10 cellular contexts compared by ENCODE assay signal in the genomic region with DNA sequence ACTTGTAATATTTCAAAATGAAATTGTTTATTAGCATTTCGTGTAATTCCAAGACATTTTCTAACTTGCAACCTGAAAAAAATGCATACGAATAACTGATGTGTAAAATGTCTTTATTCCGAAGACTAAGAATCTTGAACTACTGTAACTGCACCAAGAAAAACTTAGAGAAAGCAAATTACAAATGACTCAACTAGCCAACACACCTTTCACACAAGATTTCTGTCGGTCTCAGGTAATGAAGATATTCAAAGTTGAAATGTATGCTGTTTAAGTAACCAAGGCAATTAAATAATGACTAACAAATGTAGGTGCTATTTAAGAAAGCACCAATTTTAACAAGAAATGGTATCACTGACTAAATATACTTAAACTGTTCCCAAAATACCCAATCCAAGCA. TPM values are rescaled to one million over a fixed set of nuclear protein-coding genes. Genes with fewer than 3 reads are reported as not detected.
DNase-seq lines count a peak whose midpoint lies in the region; ATAC-seq and TF ChIP-seq lines count a peak whose summit lies in the region.
"Had no signal": no experiment of that assay in that cellular context is flagged by ENCODE, and none has a peak within 500 bp of the region (broad histone marks: within the 10 kb centered on the region; RNA-seq: fewer than 3 reads in every experiment).

No MANE protein-coding gene starts in this region.

- H3K27me3 Mint-ChIP-seq in CD4-positive, CD25-positive, alpha-beta regulatory T cell = no peaks in the 10 kb centered on the region
- H3K27me3 Mint-ChIP-seq in activated naive CD8-positive, alpha-beta T cell treated with anti-CD3 and anti-CD28 coated beads, Interleukin-2, amount 10 ng/mL, durations not matched to agents 7 days and 5 days = no peaks in the 10 kb centered on the region

- no peak for DNase-seq in CD4-positive, CD25-positive, alpha-beta regulatory T cell
- DNase-seq in HFF-Myc (ENCODE audit: extremely low read depth, low read depth) (no peak), Kasumi-1 (lab: John Stamatoyannopoulos, UW) (no peak), HuH-7.5 (ENCODE audit: low spot score) (no peak), left ventricle myocardium superior (no peak)
- DNase-seq in activated naive CD8-positive, alpha-beta T cell treated with anti-CD3 and anti-CD28 coated beads, Interleukin-2, amount 10 ng/mL, durations not matched to agents 7 days and 5 days = no peak
- DNase-seq: activated gamma-delta T cell, left ventricle myocardium inferior had no signal

- no peak overlapping the region for H3K27ac ChIP-seq in CD4-positive, CD25-positive, alpha-beta regulatory T cell (ENCODE audit: insufficient read depth, low read length, poor library complexity, severe bottlenecking)
- peak overlapping the region; percentile 86 to 91 for H3K27ac ChIP-seq in mucosa of rectum (ENCODE audit: low read depth in 2 of 2, low read length in 2 of 2)
- H3K27ac ChIP-seq: left ventricle myocardium inferior had no signal

- POLR2A ChIA-PET in activated naive CD8-positive, alpha-beta T cell treated with anti-CD3 and anti-CD28 coated beads, Interleukin-2, amount 10 ng/mL, durations not matched to agents 7 days and 5 days (lab: Charles Lee) = interaction anchor here (0.6 kb wide), 1 partner anchor 116 kb away, joined by 4 read pairs; no protein-coding TSS in a partner anchor

- peak overlapping the region in 1 of 3 donors; percentile 94 for H3K27ac Mint-ChIP-seq in CD4-positive, CD25-positive, alpha-beta regulatory T cell
- H3K27ac Mint-ChIP-seq in activated naive CD8-positive, alpha-beta T cell treated with anti-CD3 and anti-CD28 coated beads, Interleukin-2, amount 10 ng/mL, durations not matched to agents 7 days and 5 days = no peak overlapping the region

- H3K4me3 ChIP-seq in CD4-positive, CD25-positive, alpha-beta regulatory T cell (ENCODE audit: low read depth, low read length) = peak overlapping the region; percentile 89
- H3K4me3 ChIP-seq in HFF-Myc (replicated peaks; ENCODE audit: low read depth, low read length) = peak overlapping the region; percentile 92; the same call in 1 of the 2 replicates
- H3K4me3 ChIP-seq in mucosa of rectum (ENCODE audit: low read length in 2 of 2) = peak overlapping the region; percentile 87 to 94

- H3K36me3 ChIP-seq in CD4-positive, CD25-positive, alpha-beta regulatory T cell (ENCODE audit: control insufficient read depth, insufficient read depth, low read length) = no peaks in the 10 kb centered on the region
- H3K36me3 ChIP-seq in mucosa of rectum (ENCODE audit: control insufficient read depth in 2 of 2, insufficient read depth in 2 of 2, low read length in 2 of 2) = no peaks in the 10 kb centered on the region
- H3K36me3 ChIP-seq: left ventricle myocardium inferior had no signal

- H3K36me3 Mint-ChIP-seq in CD4-positive, CD25-positive, alpha-beta regulatory T cell = no peaks in the 10 kb centered on the region
- peaks cover 14% of the 10 kb centered on the region for H3K36me3 Mint-ChIP-seq in activated naive CD8-positive, alpha-beta T cell treated with anti-CD3 and anti-CD28 coated beads, Interleukin-2, amount 10 ng/mL, durations not matched to agents 7 days and 5 days

- peaks cover 41% of the 10 kb centered on the region for H3K4me1 ChIP-seq in CD4-positive, CD25-positive, alpha-beta regulatory T cell (ENCODE audit: control insufficient read depth, insufficient read depth, low read length, poor library complexity, severe bottlenecking)
- H3K4me1 ChIP-seq in mucosa of rectum (ENCODE audit: control insufficient read depth in 2 of 2, insufficient read depth in 2 of 2, low read length in 2 of 2) = peaks cover 29 to 36% of the 10 kb centered on the region in 2 donors

- peaks cover 0 to under 1% (median 0%) of the 10 kb centered on the region in 7 donors for H3K9me3 Mint-ChIP-seq in CD4-positive, CD25-positive, alpha-beta regulatory T cell
- no peaks in the 10 kb centered on the region for H3K9me3 Mint-ChIP-seq in activated naive CD8-positive, alpha-beta T cell treated with anti-CD3 and anti-CD28 coated beads, Interleukin-2, amount 10 ng/mL, durations not matched to agents 7 days and 5 days

- ATAC-seq in CD4-positive, CD25-positive, alpha-beta regulatory T cell (ENCODE audit: low read depth in 2 of 2) = no peak
- no peak for ATAC-seq in activated naive CD8-positive, alpha-beta T cell treated with anti-CD3 and anti-CD28 coated beads, Interleukin-2, amount 10 ng/mL, durations not matched to agents 7 days and 5 days (ENCODE audit: low read depth)
- ATAC-seq in HG02884 (IDR thresholded peaks at IDR 0.05; ENCODE audit: unreplicated experiment) = no peak
- no peak for ATAC-seq in left ventricle myocardium superior

- intact Hi-C loops in left ventricle myocardium superior (cut with micrococcal nuclease) = no loop called here

- H3K4me3 Mint-ChIP-seq in CD4-positive, CD25-positive, alpha-beta regulatory T cell = peak overlapping the region; percentile 96 to 100 (median 97)
- peak overlapping the region; percentile 98 for H3K4me3 Mint-ChIP-seq in activated naive CD8-positive, alpha-beta T cell treated with anti-CD3 and anti-CD28 coated beads, Interleukin-2, amount 10 ng/mL, durations not matched to agents 7 days and 5 days

- H3K9ac ChIP-seq in mucosa of rectum (ENCODE audit: low read depth in 1 of 2, low read length in 2 of 2) = peak overlapping the region in 1 of 2 donors; percentile 93

- no peaks in the 10 kb centered on the region for H3K9me3 ChIP-seq in CD4-positive, CD25-positive, alpha-beta regulatory T cell (ENCODE audit: control insufficient read depth in 2 of 2, low read length in 2 of 2)
- no peaks in the 10 kb centered on the region for H3K9me3 ChIP-seq in mucosa of rectum (ENCODE audit: control insufficient read depth in 2 of 2, low read length in 2 of 2)
- H3K9me3 ChIP-seq: left ventricle myocardium inferior had no signal

- TF ChIP-seq CTCF in HFF-Myc (IDR thresholded peaks at IDR 0.05; ENCODE audit: low read depth, low read length, missing control alignments) = no peak

- no peaks in the 10 kb centered on the region for H3K27me3 ChIP-seq in CD4-positive, CD25-positive, alpha-beta regulatory T cell (ENCODE audit: control insufficient read depth, insufficient read depth, low read length)
- no peaks in the 10 kb centered on the region for H3K27me3 ChIP-seq in mucosa of rectum (ENCODE audit: control insufficient read depth in 2 of 2, insufficient read depth in 2 of 2, low read length in 2 of 2)

- H3K4me1 Mint-ChIP-seq in CD4-positive, CD25-positive, alpha-beta regulatory T cell = peaks cover 18 to 65% (median 43%) of the 10 kb centered on the region in 4 donors
- peaks cover 29% of the 10 kb centered on the region for H3K4me1 Mint-ChIP-seq in activated naive CD8-positive, alpha-beta T cell treated with anti-CD3 and anti-CD28 coated beads, Interleukin-2, amount 10 ng/mL, durations not matched to agents 7 days and 5 days

RNA-seq across cellular contexts. Expression of gene CLSTN1, which starts 2.1 kb away (rescaled TPM):
- total RNA-seq in CD4-positive, CD25-positive, alpha-beta regulatory T cell = 106 TPM
- polyA plus RNA-seq in CD4-positive, CD25-positive, alpha-beta regulatory T cell = 10 to 100 TPM; 19.2 to 25.4 (median 22.3) TPM
- total RNA-seq in activated naive CD8-positive, alpha-beta T cell treated with anti-CD3 and anti-CD28 coated beads, Interleukin-2, amount 10 ng/mL, durations not matched to agents 7 days and 5 days = 100 to 1,000 TPM; 104 to 106 TPM
- 54.9 TPM for total RNA-seq in left ventricle myocardium superior
